In the genomic region with DNA sequence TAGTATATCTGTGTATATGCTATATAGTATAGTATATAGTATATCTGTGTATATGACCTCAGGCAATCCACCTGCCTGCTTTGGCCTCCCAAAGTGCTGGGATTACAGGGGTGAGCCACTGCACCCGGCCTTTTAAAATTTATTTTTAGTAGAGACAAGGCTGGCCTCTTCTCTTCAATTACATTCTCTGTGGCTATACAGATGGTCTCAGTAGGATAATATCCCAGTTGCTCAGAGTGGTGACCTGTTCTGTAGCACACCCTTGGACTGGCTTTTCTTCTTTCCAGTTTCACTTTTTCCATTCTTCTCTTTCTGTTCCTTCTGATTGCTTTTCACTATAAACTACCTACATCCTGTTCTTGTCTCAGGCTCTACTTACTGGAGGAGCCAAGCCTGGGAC, we compare ENCODE assay signal across 12 cellular contexts. TPM values are rescaled to one million over a fixed set of nuclear protein-coding genes. Genes with fewer than 3 reads are reported as not detected.
A peak's percentile ranks its signal among the peaks of the same experiment; 100 is the strongest.
DNase-seq lines count a peak whose midpoint lies in the region; FAIRE-seq and TF ChIP-seq lines count a peak whose summit lies in the region.
"Had no signal": no experiment of that assay in that cellular context is flagged by ENCODE, and none has a peak within 500 bp of the region (broad histone marks: within the 10 kb centered on the region; RNA-seq: fewer than 3 reads in every experiment).

No MANE protein-coding gene starts in this region.

- H3K27ac ChIP-seq in astrocyte (ENCODE audit: low read depth, low read length), result no peak overlapping the region
- H3K27ac ChIP-seq in muscle layer of colon (ENCODE audit: low read depth, low read length), result peak overlapping the region; percentile 99
- peak overlapping the region in 2 of 3 donors; percentile 94 to 96 for H3K27ac ChIP-seq in thyroid gland

- intact Hi-C loops in thyroid gland (cut with DNase I), result loop anchor here (5.0 kb wide), 1 partner anchor 33 kb away; no protein-coding TSS in a partner anchor

- H3K4me1 ChIP-seq in astrocyte (ENCODE audit: insufficient read depth, low read length) (peaks cover 21% of the 10 kb centered on the region), muscle layer of colon (ENCODE audit: insufficient read depth, low read length) (peaks cover 24% of the 10 kb centered on the region), thyroid gland (peaks cover 15 to 17% of the 10 kb centered on the region in 2 donors)

- FAIRE-seq in astrocyte (lab: Jason Lieb, UNC), result no peak

- peaks cover 4% of the 10 kb centered on the region; the same call in 1 of the 2 replicates for H3K27me3 Mint-ChIP-seq in HFFc6 (ENCODE audit: insufficient read depth)
- peaks cover 19% of the 10 kb centered on the region for H3K27me3 Mint-ChIP-seq in astrocyte (ENCODE audit: low read depth, unreplicated experiment)

- H4K20me1 ChIP-seq in astrocyte (ENCODE audit: insufficient read depth, low read length), result no peaks in the 10 kb centered on the region

- no peak for TF ChIP-seq POLR2A in thyroid gland (IDR thresholded peaks at IDR 0.05)

- H2AFZ ChIP-seq in astrocyte (ENCODE audit: low read depth, low read length), result no peak overlapping the region

- no peak for TF ChIP-seq CTCF in HFFc6 (IDR thresholded peaks at IDR 0.05)
- no peak for TF ChIP-seq CTCF in astrocyte (IDR thresholded peaks at IDR 0.05; ENCODE audit: insufficient read depth, low read depth, low read length)
- no peak for TF ChIP-seq CTCF in thyroid gland (IDR thresholded peaks at IDR 0.05)

- WGBS in thyroid gland, 2 donors, result 67 to 76% methylated on average over 1 of the region's 1 CpG

- H3K9me3 ChIP-seq in astrocyte (ENCODE audit: insufficient read depth, low read depth, low read length), result no peaks in the 10 kb centered on the region
- no peaks in the 10 kb centered on the region for H3K9me3 ChIP-seq in muscle layer of colon (ENCODE audit: low read length)
- no peaks in the 10 kb centered on the region for H3K9me3 ChIP-seq in thyroid gland
- H3K9me3 ChIP-seq: HAP-1 had no signal

- no peaks in the 10 kb centered on the region for H3K79me2 ChIP-seq in astrocyte (ENCODE audit: insufficient read depth, low read length)

- H3K27me3 ChIP-seq in astrocyte (ENCODE audit: insufficient read depth, low read length) (no peaks in the 10 kb centered on the region), muscle layer of colon (ENCODE audit: control insufficient read depth in 1 of 2, insufficient read depth in 2 of 2, low read length in 2 of 2) (no peaks in the 10 kb centered on the region), thyroid gland (no peaks in the 10 kb centered on the region)

- H3K9ac ChIP-seq in astrocyte (ENCODE audit: low read length), result no peak overlapping the region
- H3K9ac ChIP-seq in muscle layer of colon (ENCODE audit: low read length), result no peak overlapping the region

- H3K36me3 ChIP-seq in astrocyte (ENCODE audit: insufficient read depth, low read length) (no peaks in the 10 kb centered on the region), muscle layer of colon (ENCODE audit: insufficient read depth, low read length) (no peaks in the 10 kb centered on the region), thyroid gland (no peaks in the 10 kb centered on the region)
- H3K36me3 ChIP-seq: HAP-1 had no signal

- H3K9me3 Mint-ChIP-seq in HFFc6 (no peaks in the 10 kb centered on the region), astrocyte (ENCODE audit: unreplicated experiment) (no peaks in the 10 kb centered on the region)
- H3K9me3 Mint-ChIP-seq: activated T-cell treated with anti-CD3 and anti-CD28 coated beads, Interleukin-2, amount 50 U/mL, for 72 hours; naive B cell had no signal

- H3K36me3 Mint-ChIP-seq in HFFc6 (ENCODE audit: low read depth) (no peaks in the 10 kb centered on the region), astrocyte (ENCODE audit: low read depth, unreplicated experiment) (no peaks in the 10 kb centered on the region)
- H3K36me3 Mint-ChIP-seq: CD4-positive, CD25-positive, alpha-beta regulatory T cell; naive B cell had no signal

- H3K4me3 Mint-ChIP-seq in HFFc6, result peak overlapping the region; percentile 93
- H3K4me3 Mint-ChIP-seq in astrocyte (ENCODE audit: unreplicated experiment), result no peak overlapping the region

- peak overlapping the region; percentile 97 for H3K27ac Mint-ChIP-seq in HFFc6
- no peak overlapping the region for H3K27ac Mint-ChIP-seq in astrocyte (ENCODE audit: unreplicated experiment)
- H3K27ac Mint-ChIP-seq: activated T-cell treated with anti-CD3 and anti-CD28 coated beads, Interleukin-2, amount 50 U/mL, for 72 hours; CD4-positive, CD25-positive, alpha-beta regulatory T cell had no signal

- DNase-seq in HFFc6, result no peak
- DNase-seq in astrocyte (ENCODE audit: low read depth), result no peak
- no peak for DNase-seq in thyroid gland
- DNase-seq in activated CD4-positive, alpha-beta T cell treated with anti-CD3 and anti-CD28 coated beads, Interleukin-2, amount 50 U/mL, for 1 hour, result no peak
- DNase-seq in cerebellum (ENCODE audit: low spot score), result no peak
- DNase-seq in NCI-H526 treated with DMSO at 0.1 percent for 48 hours (lab: John Stamatoyannopoulos, UW), result no peak

- peak overlapping the region; percentile 100 for H3K4me2 ChIP-seq in astrocyte (ENCODE audit: low read length)

- H3K4me1 Mint-ChIP-seq in HFFc6 (ENCODE audit: low read depth) (peaks cover 66% of the 10 kb centered on the region), astrocyte (ENCODE audit: low read depth, unreplicated experiment) (peaks cover 15% of the 10 kb centered on the region)

- no peak overlapping the region for H3K4me3 ChIP-seq in astrocyte (ENCODE audit: insufficient read depth, low read depth, low read length)
- H3K4me3 ChIP-seq in muscle layer of colon (ENCODE audit: low read depth in 1 of 2, low read length in 2 of 2), result no peak overlapping the region
- no peak overlapping the region for H3K4me3 ChIP-seq in thyroid gland (replicated peaks in 1 of 3)
- H3K4me3 ChIP-seq: GM12878, HAP-1 had no signal

RNA-seq across cellular contexts. Expression of gene NFATC4, which starts 3.1 kb away (rescaled TPM):
- 10 to 100 TPM; 73.4 to 81.9 (median 77.2) TPM for total RNA-seq in HFFc6 (2021; fragmentation: NEBNext Ultra II Directional; extraction: Animal tissue kit (Norgen Biotek cat#: 25700))
- 61.9 and 73.9 TPM in 2 replicates for total RNA-seq in astrocyte
- 10 to 100 TPM; 19.4 to 41.3 (median 38.6) TPM for total RNA-seq in thyroid gland
- 16.8 TPM for total RNA-seq in cerebellum
- total RNA-seq: CD4-positive, CD25-positive, alpha-beta regulatory T cell had no signal

RNA-seq across cellular contexts. Expression of gene RIPK3, which starts 25.1 kb away (rescaled TPM):
- not detected for total RNA-seq in HFFc6 (2021; fragmentation: NEBNext Ultra II Directional; extraction: Animal tissue kit (Norgen Biotek cat#: 25700))
- total RNA-seq in astrocyte, result 0.58 and 0.95 TPM in 2 replicates
- 10 to 100 TPM; 12.4 to 21.3 (median 18.4) TPM for total RNA-seq in thyroid gland
- total RNA-seq in cerebellum, result 1.2 TPM

RNA-seq across cellular contexts. Expression of gene ADCY4, which starts 30.0 kb away (rescaled TPM):
- total RNA-seq in HFFc6 (2021; fragmentation: NEBNext Ultra II Directional; extraction: Animal tissue kit (Norgen Biotek cat#: 25700)), result under 1 TPM in 3 of 6 experiments, not detected in 3; 0.25 to 0.41 (median 0.34) TPM
- total RNA-seq in astrocyte (0.32 and 0.67 TPM in 2 replicates), thyroid gland (10 to 100 TPM; 35.2 to 65.4 (median 48.8) TPM), cerebellum (5.2 TPM)

RNA-seq across cellular contexts. Expression of gene NYNRIN, which starts 34.0 kb away (rescaled TPM):
- 1 to 10 TPM; 3.9 to 6.3 (median 4.1) TPM for total RNA-seq in HFFc6 (2021; fragmentation: NEBNext Ultra II Directional; extraction: Animal tissue kit (Norgen Biotek cat#: 25700))
- total RNA-seq in astrocyte (25.4 and 32.0 TPM in 2 replicates), thyroid gland (10 to 100 TPM; 11.7 to 19.9 (median 12.3) TPM), cerebellum (31.8 TPM)

RNA-seq across cellular contexts. Expression of gene LTB4R, which starts 53.5 kb away (rescaled TPM):
- total RNA-seq in HFFc6 (2021; fragmentation: NEBNext Ultra II Directional; extraction: Animal tissue kit (Norgen Biotek cat#: 25700)), result 1 to 10 TPM; 1.5 to 2.9 (median 1.9) TPM
- 5.5 TPM in 2 replicates for total RNA-seq in astrocyte
- total RNA-seq in thyroid gland, result 1 to 10 TPM; 4.2 to 7.4 (median 4.3) TPM
- total RNA-seq in cerebellum, result 3.5 TPM
